In genomic region chr18:32237024-32237423, GRCh38 we compare ENCODE assay signal across 32 cellular contexts. TPM values are rescaled to one million over a fixed set of nuclear protein-coding genes. Genes with fewer than 3 reads are reported as not detected.
"Had no signal": no experiment of that assay in that cellular context is flagged by ENCODE, and none has a peak within 500 bp of the region (broad histone marks: within the 10 kb centered on the region; RNA-seq: fewer than 3 reads in every experiment).

No MANE protein-coding gene starts in this region.

- H3K4me1 ChIP-seq: colonic mucosa, gastroesophageal sphincter, left lung, lower lobe of right lung, right lobe of liver, testis had no signal

- FAIRE-seq: endometrium had no signal

- H3K27ac ChIP-seq: cardiac muscle cell, colonic mucosa, gastroesophageal sphincter, left lung, lower lobe of right lung, right lobe of liver, testis had no signal

- H3K27me3 ChIP-seq: cardiac muscle cell, colonic mucosa, gastroesophageal sphincter, left lung, right lobe of liver, testis, transverse colon had no signal

- ATAC-seq: activated naive CD4-positive, alpha-beta T cell treated with anti-CD3 and anti-CD28 coated beads, Interleukin-2, amount 50 U/mL, for 72 hours; activated T-cell treated with anti-CD3 and anti-CD28 coated beads, Interleukin-2, amount 50 U/mL, for 72 hours; gastroesophageal sphincter; left lung; lower lobe of right lung; natural killer cell; right lobe of liver; stimulated activated naive CD8-positive, alpha-beta T cell treated with anti-CD3 and anti-CD28 coated beads, Interleukin-15, Interleukin-2, amounts not matched to agents 100 U/mL and 50 U/mL, for 24 hours had no signal

- H3K9me3 ChIP-seq: colonic mucosa, gastroesophageal sphincter, lower lobe of right lung, right lobe of liver, testis, transverse colon had no signal

- H3K4me3 ChIP-seq: cardiac muscle cell, colonic mucosa, gastroesophageal sphincter, left lung, lower lobe of right lung, right lobe of liver, testis, transverse colon had no signal

- DNase-seq: activated B cell treated with CpG ODN at 0.5 μM for 24 hours; activated CD4-positive, alpha-beta T cell treated with anti-CD3 and anti-CD28 coated beads, Interleukin-2, amount 50 U/mL, for 4 hours; activated naive CD4-positive, alpha-beta T cell; activated T-cell treated with anti-CD3 and anti-CD28 coated beads for 4 hours; activated T-cell treated with anti-CD3 and anti-CD28 coated beads, Interleukin-2, amount 50 U/mL, for 72 hours; anterior cingulate cortex; cerebellar nuclear complex; colonic mucosa; effector CD8-positive, alpha-beta T cell; head of caudate nucleus; left lung; lower lobe of right lung; mesenchymal stem cell; natural killer cell; right lobe of liver; stimulated activated CD4-positive, alpha-beta T cell treated with anti-CD3 and anti-CD28 coated beads, Interleukin-12 subunit alpha, Interleukin-12 subunit beta, amount 100 ng/mL, for 4 hours; stimulated activated CD4-positive, alpha-beta T cell treated with anti-CD3 and anti-CD28 coated beads, Interleukin-4, amount 100 ng/mL, for 1 hour; stimulated activated naive CD8-positive, alpha-beta T cell treated with anti-CD3 and anti-CD28 coated beads, Interleukin-15, Interleukin-2, amounts not matched to agents 100 U/mL and 50 U/mL, for 24 hours; testis; transverse colon had no signal

- H3K36me3 ChIP-seq: cardiac muscle cell, colonic mucosa, gastroesophageal sphincter, left lung, lower lobe of right lung, right lobe of liver, transverse colon had no signal

RNA-seq across cellular contexts. Expression of gene MEP1B, which starts 47.2 kb away (rescaled TPM):
- total RNA-seq: activated T-cell treated with anti-CD3 and anti-CD28 coated beads, Interleukin-2, amount 50 U/mL, for 72 hours; dermis microvascular lymphatic vessel endothelial cell; gastroesophageal sphincter; kidney epithelial cell; left lung; lower lobe of right lung; natural killer cell; osteoblast; posterior vena cava; skeletal muscle tissue had no signal
- polyA plus RNA-seq: cardiac muscle cell, esophagus, fibroblast of lung, urinary bladder had no signal
